9 cellular contexts compared by ENCODE assay signal in the genomic region with DNA sequence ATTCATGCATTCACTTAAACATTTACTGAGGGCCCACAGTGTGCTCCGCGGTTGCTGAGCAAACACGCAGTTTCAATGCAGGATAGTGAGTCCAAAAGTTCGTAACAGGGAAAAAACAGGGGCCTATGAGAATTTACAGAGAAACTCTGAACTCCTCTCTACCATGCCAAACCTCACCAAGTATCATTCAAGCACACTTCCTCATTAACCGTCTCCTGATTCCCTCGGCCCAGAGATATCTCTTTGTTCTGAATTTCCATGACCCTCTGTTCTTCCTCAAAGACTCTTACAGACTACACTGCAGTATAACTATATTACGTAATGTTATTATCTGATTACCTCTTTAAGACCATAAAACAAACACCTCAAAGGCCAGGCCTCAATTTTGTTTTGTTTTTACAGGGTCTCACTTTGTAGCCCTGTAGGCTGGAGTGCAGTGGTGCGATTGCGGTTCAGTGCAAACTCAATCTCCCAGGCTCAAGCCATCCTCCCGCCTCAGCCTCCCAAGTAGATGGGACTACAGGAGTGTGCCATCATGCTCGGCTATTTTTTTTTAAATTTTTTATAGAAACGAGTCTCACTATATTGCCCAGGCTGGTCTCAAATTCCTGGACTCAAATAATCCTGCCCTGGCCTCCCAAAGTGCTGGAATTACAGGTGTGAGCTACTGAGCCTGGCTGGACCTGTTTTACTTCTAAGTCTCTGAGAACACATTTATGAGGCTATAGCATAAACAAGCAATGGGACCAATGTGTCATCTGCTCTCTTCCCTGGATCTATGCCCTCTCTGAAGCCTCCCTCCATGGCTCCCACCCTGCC. TPM values are rescaled to one million over a fixed set of nuclear protein-coding genes. Genes with fewer than 3 reads are reported as not detected.
DNase-seq lines count a peak whose midpoint lies in the region; ATAC-seq, FAIRE-seq and TF ChIP-seq lines count a peak whose summit lies in the region.
"Had no signal": no experiment of that assay in that cellular context is flagged by ENCODE, and none has a peak within 500 bp of the region (broad histone marks: within the 10 kb centered on the region; RNA-seq: fewer than 3 reads in every experiment).

No MANE protein-coding gene starts in this region.

- H3K27ac ChIP-seq in endothelial cell of umbilical vein (ENCODE audit: insufficient read depth, low read depth, low read length) = no peak overlapping the region

- peaks cover 22% of the 10 kb centered on the region for H3K4me1 ChIP-seq in endothelial cell of umbilical vein (ENCODE audit: control insufficient read depth, extremely low read depth, insufficient read depth, low read length)

- no peak for ATAC-seq in HG02588 (IDR thresholded peaks at IDR 0.05; ENCODE audit: unreplicated experiment)

- BruUV-seq in endothelial cell of umbilical vein (replicated peaks; lab: Mats Ljungman, UMichigan) = no TSS peak

- no peaks in the 10 kb centered on the region for H3K9me3 ChIP-seq in endothelial cell of umbilical vein (replicated peaks; ENCODE audit: control insufficient read depth, insufficient read depth, low read length)

- POLR2A ChIA-PET in endothelial cell of umbilical vein (lab: Charles Lee) = no interaction called here

- no peak for TF ChIP-seq CTCF in endothelial cell of umbilical vein (IDR thresholded peaks at IDR 0.05; ENCODE audit: extremely low read depth in 1 of 2, insufficient read depth in 1 of 2, low read depth in 1 of 2, low read length in 2 of 2)

- H3K36me3 ChIP-seq in endothelial cell of umbilical vein (ENCODE audit: control insufficient read depth in 2 of 2, extremely low read depth in 1 of 2, insufficient read depth in 2 of 2, low read length in 2 of 2) = peaks cover 5 to 11% of the 10 kb centered on the region in 2 experiments

- no peak overlapping the region for H3K9ac ChIP-seq in endothelial cell of umbilical vein (replicated peaks; ENCODE audit: extremely low read depth, insufficient read depth, low read length)

- dilution Hi-C loops in endothelial cell of umbilical vein (cut with MboI; ENCODE audit: extremely low pct_ligation_motif_present, low sequenced_read_pairs) = no loop called here

- no peak for FAIRE-seq in endothelial cell of umbilical vein (lab: Jason Lieb, UNC)

- intact Hi-C loops in endothelial cell of umbilical vein (cut with micrococcal nuclease) = no loop called here

- no peak overlapping the region for H3K4me2 ChIP-seq in endothelial cell of umbilical vein (ENCODE audit: insufficient read depth, low read length)

- peaks cover 33% of the 10 kb centered on the region for H3K79me2 ChIP-seq in endothelial cell of umbilical vein (ENCODE audit: control insufficient read depth, insufficient read depth, low read length)

- no peak for TF ChIP-seq POLR2A in endothelial cell of umbilical vein (IDR thresholded peaks at IDR 0.05; ENCODE audit: low read depth, low read length)

- no peaks in the 10 kb centered on the region for H3K9me1 ChIP-seq in endothelial cell of umbilical vein (replicated peaks; ENCODE audit: control insufficient read depth, extremely low read depth, insufficient read depth, low read length)

- H3K27me3 ChIP-seq in endothelial cell of umbilical vein (ENCODE audit: control insufficient read depth in 2 of 2, insufficient read depth in 2 of 2, low read length in 2 of 2) = no peaks in the 10 kb centered on the region

- H2AFZ ChIP-seq in endothelial cell of umbilical vein (ENCODE audit: low read depth, low read length) = peak overlapping the region; percentile 11

- CTCF ChIA-PET in endothelial cell of umbilical vein (lab: Charles Lee) = interaction anchor here (0.8 to 1.4 kb wide), 3 partner anchors 16 to 175 kb away, joined by 3 to 4 read pairs (median 3); no protein-coding TSS in a partner anchor

- DNase-seq in NCI-H2029 treated with DMSO at 0.1 percent for 48 hours (lab: John Stamatoyannopoulos, UW) = peak; percentile 41
- no peak for DNase-seq in NCI-H2029 (lab: John Stamatoyannopoulos, UW)
- peak; percentile 41 for DNase-seq in OCI-M2 (lab: John Stamatoyannopoulos, UW; ENCODE audit: unreplicated experiment)
- no peak for DNase-seq in endothelial cell of umbilical vein (ENCODE audit: low read depth, low spot score)
- peak; percentile 26 for DNase-seq in renal cortical epithelial cell (ENCODE audit: low read depth)
- no peak for DNase-seq in NCI-H1436 (lab: John Stamatoyannopoulos, UW)
- no peak for DNase-seq in stimulated activated CD4-positive, alpha-beta T cell treated with anti-CD3 and anti-CD28 coated beads, Interleukin-4, amount 100 ng/mL, for 4 hours
- DNase-seq: effector CD4-positive, alpha-beta T cell had no signal

- no peaks in the 10 kb centered on the region for H4K20me1 ChIP-seq in endothelial cell of umbilical vein (replicated peaks; ENCODE audit: control insufficient read depth, extremely low read depth, insufficient read depth, low read length)

- no peak overlapping the region for H3K4me3 ChIP-seq in endothelial cell of umbilical vein (replicated peaks in 1 of 3; ENCODE audit: insufficient read depth in 1 of 3, low read depth in 1 of 3, low read length in 3 of 3)

TF ChIP-seq in endothelial cell of umbilical vein, 7 proteins besides CTCF, POLR2A, EP300 and RAD21:
- TF ChIP-seq MYC (IDR thresholded peaks at IDR 0.05; ENCODE audit: low read depth, low read length) (no peak), JUN (IDR thresholded peaks at IDR 0.05; ENCODE audit: borderline replicate concordance, insufficient read depth, insufficient read length, low read depth) (no peak), GATA2 (IDR thresholded peaks at IDR 0.05; ENCODE audit: insufficient read depth, insufficient read length, low read depth, low read length) (no peak), POLR2AphosphoS5 (IDR thresholded peaks at IDR 0.05; ENCODE audit: insufficient read depth, low read depth, low read length) (no peak), FOS (IDR thresholded peaks at IDR 0.05; ENCODE audit: borderline replicate concordance, insufficient read depth, low read length) (no peak), EZH2 (IDR thresholded peaks at IDR 0.05; ENCODE audit: borderline replicate concordance, low read depth, low read length, severe bottlenecking) (no peak)
- TF ChIP-seq, protein P1, sequence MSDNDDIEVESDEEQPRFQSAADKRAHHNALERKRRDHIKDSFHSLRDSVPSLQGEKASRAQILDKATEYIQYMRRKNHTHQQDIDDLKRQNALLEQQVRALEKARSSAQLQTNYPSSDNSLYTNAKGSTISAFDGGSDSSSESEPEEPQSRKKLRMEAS (IDR thresholded peaks at IDR 0.05; ENCODE audit: insufficient read depth, insufficient read length) = no peak

RNA-seq across cellular contexts. Expression of gene HPS4, which starts 3.6 kb away (rescaled TPM):
- total RNA-seq in endothelial cell of umbilical vein = 29.7 and 34.9 TPM in 2 replicates
- 25.8 and 28.4 TPM in 2 replicates for polyA plus RNA-seq in endothelial cell of umbilical vein
- 22.0 and 26.5 TPM in 2 replicates for polyA plus RNA-seq in endothelial cell of umbilical vein (2011; cell fraction: cytosol; rRNA removed)
- 122 and 129 TPM in 2 replicates for polyA plus RNA-seq in endothelial cell of umbilical vein (2011; cell fraction: nucleus; rRNA removed)
- polyA plus RNA-seq in endothelial cell of umbilical vein (2012) = 15.7 and 18.9 TPM in 2 replicates
- polyA minus RNA-seq in endothelial cell of umbilical vein = 34.4 and 39.2 TPM in 2 replicates
- 9.0 TPM for polyA minus RNA-seq in endothelial cell of umbilical vein (2011; cell fraction: cytosol; rRNA and poly(A)+ RNA removed)
- 42.7 and 59.2 TPM in 2 replicates for polyA minus RNA-seq in endothelial cell of umbilical vein (2011; cell fraction: nucleus; rRNA and poly(A)+ RNA removed)
- total RNA-seq in renal cortical epithelial cell = 22.1 and 34.7 TPM in 2 replicates

RNA-seq across cellular contexts. Expression of gene SRRD, which starts 3.7 kb away (rescaled TPM):
- total RNA-seq in endothelial cell of umbilical vein (24.2 and 28.5 TPM in 2 replicates), renal cortical epithelial cell (13.9 and 35.1 TPM in 2 replicates)
- 21.4 and 23.4 TPM in 2 replicates for polyA plus RNA-seq in endothelial cell of umbilical vein
- 27.3 and 34.9 TPM in 2 replicates for polyA plus RNA-seq in endothelial cell of umbilical vein (2011; cell fraction: cytosol; rRNA removed)
- 20.3 and 27.4 TPM in 2 replicates for polyA plus RNA-seq in endothelial cell of umbilical vein (2011; cell fraction: nucleus; rRNA removed)
- 25.5 and 32.5 TPM in 2 replicates for polyA plus RNA-seq in endothelial cell of umbilical vein (2012)
- 23.4 and 38.2 TPM in 2 replicates for polyA minus RNA-seq in endothelial cell of umbilical vein
- 4.9 TPM for polyA minus RNA-seq in endothelial cell of umbilical vein (2011; cell fraction: cytosol; rRNA and poly(A)+ RNA removed)
- 9.4 and 9.9 TPM in 2 replicates for polyA minus RNA-seq in endothelial cell of umbilical vein (2011; cell fraction: nucleus; rRNA and poly(A)+ RNA removed)

RNA-seq across cellular contexts. Expression of gene TFIP11, which starts 32.3 kb away (rescaled TPM):
- total RNA-seq in endothelial cell of umbilical vein (49.8 and 54.9 TPM in 2 replicates), renal cortical epithelial cell (38.7 and 50.4 TPM in 2 replicates)
- 33.5 and 35.7 TPM in 2 replicates for polyA plus RNA-seq in endothelial cell of umbilical vein
- polyA plus RNA-seq in endothelial cell of umbilical vein (2011; cell fraction: cytosol; rRNA removed) = 32.5 and 33.3 TPM in 2 replicates
- 68.4 and 94.4 TPM in 2 replicates for polyA plus RNA-seq in endothelial cell of umbilical vein (2011; cell fraction: nucleus; rRNA removed)
- 25.4 and 28.8 TPM in 2 replicates for polyA plus RNA-seq in endothelial cell of umbilical vein (2012)
- polyA minus RNA-seq in endothelial cell of umbilical vein = 48.9 and 65.7 TPM in 2 replicates
- 20.1 TPM for polyA minus RNA-seq in endothelial cell of umbilical vein (2011; cell fraction: cytosol; rRNA and poly(A)+ RNA removed)
- polyA minus RNA-seq in endothelial cell of umbilical vein (2011; cell fraction: nucleus; rRNA and poly(A)+ RNA removed) = 53.7 and 54.0 TPM in 2 replicates

RNA-seq across cellular contexts. Expression of gene ASPHD2, which starts 50.9 kb away (rescaled TPM):
- total RNA-seq in endothelial cell of umbilical vein (5.5 and 7.8 TPM in 2 replicates), renal cortical epithelial cell (5.4 and 5.6 TPM in 2 replicates)
- polyA plus RNA-seq in endothelial cell of umbilical vein = 4.8 and 5.3 TPM in 2 replicates
- 3.6 and 3.9 TPM in 2 replicates for polyA plus RNA-seq in endothelial cell of umbilical vein (2011; cell fraction: cytosol; rRNA removed)
- 2.6 and 2.9 TPM in 2 replicates for polyA plus RNA-seq in endothelial cell of umbilical vein (2011; cell fraction: nucleus; rRNA removed)
- polyA plus RNA-seq in endothelial cell of umbilical vein (2012) = 2.3 and 3.3 TPM in 2 replicates
- polyA minus RNA-seq in endothelial cell of umbilical vein = 5.2 and 7.4 TPM in 2 replicates
- not detected for polyA minus RNA-seq in endothelial cell of umbilical vein (2011; cell fraction: cytosol; rRNA and poly(A)+ RNA removed)
- polyA minus RNA-seq in endothelial cell of umbilical vein (2011; cell fraction: nucleus; rRNA and poly(A)+ RNA removed) = 2.7 and 3.4 TPM in 2 replicates

Comparison
In these comparisons a context has a peak if more than half of its experiments do, and no peak if none do; other contexts are left out.
1. DNase-seq: peak in NCI-H2029 treated with DMSO at 0.1 percent for 48 hours (single experiment), OCI-M2 (single experiment) and renal cortical epithelial cell (single experiment); none in NCI-H2029 (single experiment), endothelial cell of umbilical vein (single experiment), NCI-H1436 (single experiment) and stimulated activated CD4-positive, alpha-beta T cell treated with anti-CD3 and anti-CD28 coated beads, Interleukin-4, amount 100 ng/mL, for 4 hours (0 of 2).